Comparison of ENCODE assay signal across 2 cellular contexts in genomic region chr11:27469333-27469680, GRCh38.
A peak's percentile ranks its signal among the peaks of the same experiment; 100 is the strongest.
TF ChIP-seq lines count a peak whose summit lies in the region.

No MANE protein-coding gene starts in this region.

TF ChIP-seq in IMR-90, 13 proteins besides CTCF, POLR2A, EP300 and RAD21 (continued from another document):
- TF ChIP-seq MAZ (IDR thresholded peaks at IDR 0.05; ENCODE audit: borderline replicate concordance, low read depth, low read length): no peak
- TF ChIP-seq RFX5 (IDR thresholded peaks at IDR 0.05; ENCODE audit: low read depth, low read length): no peak
- no peak for TF ChIP-seq MXI1 (IDR thresholded peaks at IDR 0.05; ENCODE audit: borderline replicate concordance, low read depth, low read length)
- no peak for TF ChIP-seq RCOR1 (IDR thresholded peaks at IDR 0.05; ENCODE audit: insufficient replicate concordance, low read length)
- no peak for TF ChIP-seq NFE2L2 (IDR thresholded peaks at IDR 0.05; ENCODE audit: low read depth, low read length)
- TF ChIP-seq FOS (IDR thresholded peaks at IDR 0.05; ENCODE audit: low read depth, low read length): no peak
- TF ChIP-seq ELK1 (IDR thresholded peaks at IDR 0.05; ENCODE audit: borderline replicate concordance, low read depth, low read length): no peak
- TF ChIP-seq BHLHE40 (IDR thresholded peaks at IDR 0.05; ENCODE audit: low read depth, low read length): no peak
- TF ChIP-seq MAFK (IDR thresholded peaks at IDR 0.05; ENCODE audit: low read depth, low read length): no peak
- TF ChIP-seq USF2 (IDR thresholded peaks at IDR 0.05; ENCODE audit: low read depth, low read length): no peak
- TF ChIP-seq SMC3 (IDR thresholded peaks at IDR 0.05; ENCODE audit: low read depth, low read length): no peak
- no peak for TF ChIP-seq CEBPB (IDR thresholded peaks at IDR 0.05; ENCODE audit: low read depth, low read length)
TF ChIP-seq in IMR-90: peak in this region for 0.

TF ChIP-seq in liver, 16 proteins besides CTCF, POLR2A, EP300 and RAD21:
- no peak for TF ChIP-seq GABPA (IDR thresholded peaks at IDR 0.05 in 1 of 2, conservative IDR thresholded peaks at IDR 0.05 in 1 of 2)
- TF ChIP-seq JUND (IDR thresholded peaks at IDR 0.05): no peak
- no peak for TF ChIP-seq FOXA1 (IDR thresholded peaks at IDR 0.05)
- TF ChIP-seq RXRA (IDR thresholded peaks at IDR 0.05): peak; percentile 70 to 88
